Comparison of ENCODE assay signal across 26 cellular contexts in genomic region chr11:79344765-79345164, GRCh38.
"Had no signal": no experiment of that assay in that cellular context is flagged by ENCODE, and none has a peak within 500 bp of the region (broad histone marks: within the 10 kb centered on the region; RNA-seq: fewer than 3 reads in every experiment).

No MANE protein-coding gene starts in this region.

- DNase-seq: activated B cell treated with CpG ODN at 0.5 μM for 24 hours; activated CD4-positive, alpha-beta T cell treated with anti-CD3 and anti-CD28 coated beads for 1 hour; activated CD4-positive, alpha-beta T cell treated with anti-CD3 and anti-CD28 coated beads, Interleukin-2, amount 10 ng/mL, durations not matched to agents 24 days and 14 days; activated CD4-positive, alpha-beta T cell treated with anti-CD3 and anti-CD28 coated beads, Interleukin-2, amount 50 U/mL, for 48 hours; activated CD8-positive, alpha-beta memory T cell treated with anti-CD3 and anti-CD28 coated beads, Interleukin-2, amount 10 ng/mL, durations not matched to agents 7 days and 5 days; activated effector memory CD4-positive, alpha-beta T cell treated with anti-CD3 and anti-CD28 coated beads, Interleukin-2, amount 50 U/mL, for 16 hours; activated naive CD4-positive, alpha-beta T cell treated with anti-CD3 and anti-CD28 coated beads for 36 hours; activated T-cell treated with anti-CD3 and anti-CD28 coated beads, Interleukin-2, amount 50 U/mL, for 24 hours; amygdala; cortex of kidney; MM.1S; NCI-H1436 treated with DMSO at 0.1 percent for 48 hours; NCI-H1930; NCI-H2171; NCI-H2227 treated with DMSO at 0.1 percent for 48 hours; NCI-H446 treated with DMSO at 0.1 percent for 48 hours; NCI-H526 treated with DMSO at 0.1 percent for 48 hours; NK-92 treated with Interleukin-12 subunit alpha and Interleukin-12 subunit beta, amount 100 ng/mL, for 24 hours; OCI-M1; RPMI8226; T-cell; T-helper 2 cell; T1000 had no signal

- ATAC-seq: activated CD8-positive, alpha-beta memory T cell treated with anti-CD3 and anti-CD28 coated beads, Interleukin-2, amount 10 ng/mL, durations not matched to agents 7 days and 5 days; K562; Panc1; Right ventricle myocardium inferior; T-cell had no signal
